Comparison of ENCODE assay signal across 18 cellular contexts in the genomic region with DNA sequence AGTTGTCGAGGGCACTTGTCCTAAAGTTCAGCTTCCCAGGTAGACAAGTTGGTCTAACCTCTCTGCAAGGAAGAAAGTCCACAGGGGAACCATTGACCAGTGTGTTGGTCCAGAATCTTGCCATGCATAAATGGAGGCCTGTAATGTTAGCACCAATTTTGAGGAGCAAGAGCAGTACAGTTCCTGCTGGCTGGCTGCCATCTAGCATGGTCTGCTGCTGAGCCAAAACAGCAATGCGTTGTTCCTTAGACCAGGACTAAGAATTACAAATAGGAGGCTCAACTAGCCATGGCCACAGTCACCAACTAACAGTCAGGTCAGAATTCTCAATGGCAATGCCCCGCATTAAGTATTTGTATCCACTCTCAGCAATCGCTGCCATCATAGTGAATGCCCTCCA.
DNase-seq lines count a peak whose midpoint lies in the region; ATAC-seq, FAIRE-seq and TF ChIP-seq lines count a peak whose summit lies in the region.
"Had no signal": no experiment of that assay in that cellular context is flagged by ENCODE, and none has a peak within 500 bp of the region (broad histone marks: within the 10 kb centered on the region; RNA-seq: fewer than 3 reads in every experiment).

No MANE protein-coding gene starts in this region.

- POLR2A ChIA-PET in HEK293 (lab: Yijun Ruan, JAX): no interaction called here

- H3K4me3 ChIP-seq in HEK293 (ENCODE audit: low read depth, low read length) (no peak overlapping the region), bronchial epithelial cell (ENCODE audit: low read depth, low read length) (no peak overlapping the region), right cardiac atrium (ENCODE audit: low read length) (no peak overlapping the region), stomach (no peak overlapping the region)

- TF ChIP-seq EP300 in stomach (IDR thresholded peaks at IDR 0.05): no peak

- intact Hi-C loops in right cardiac atrium (cut with DNase I) (no loop called here), stomach (cut with DNase I; ENCODE audit: low total_unique reads) (no loop called here)

- WGBS in right cardiac atrium: 78% methylated on average over 4 of the region's 4 CpGs
- 85 to 91% (median 86%) methylated on average over 4 of the region's 4 CpGs for WGBS in stomach, 5 donors

- H3K27me3 ChIP-seq in bronchial epithelial cell (ENCODE audit: control insufficient read depth, insufficient read depth, low read length) (no peaks in the 10 kb centered on the region), right cardiac atrium (ENCODE audit: control insufficient read depth, insufficient read depth) (no peaks in the 10 kb centered on the region), stomach (no peaks in the 10 kb centered on the region)

- H3K36me3 ChIP-seq in HEK293 (ENCODE audit: control insufficient read depth in 2 of 2, insufficient read depth in 1 of 2, low read length in 2 of 2) (peaks cover 2 to 7% of the 10 kb centered on the region in 2 experiments; a peak in 2 of 3 replicates), bronchial epithelial cell (ENCODE audit: control insufficient read depth, insufficient read depth, low read length) (no peaks in the 10 kb centered on the region), stomach (peaks cover 0 to 11% (median 4%) of the 10 kb centered on the region in 4 donors)

- H3K9me3 ChIP-seq in HEK293 (ENCODE audit: control insufficient read depth, insufficient read depth, low read depth, low read length) (no peaks in the 10 kb centered on the region), right cardiac atrium (ENCODE audit: control insufficient read depth, low read length) (no peaks in the 10 kb centered on the region), stomach (peaks cover 0 to 12% (median 7%) of the 10 kb centered on the region in 4 donors)

- peak; percentile 60 for FAIRE-seq in bronchial epithelial cell (lab: Jason Lieb, UNC)
- FAIRE-seq: H54 had no signal

- H3K27ac ChIP-seq in HEK293 (ENCODE audit: extremely low read depth, low read depth, low read length): no peak overlapping the region
- no peak overlapping the region for H3K27ac ChIP-seq in right cardiac atrium (ENCODE audit: low read length)
- H3K27ac ChIP-seq in substantia nigra (ENCODE audit: low read depth, low read length, poor library complexity, severe bottlenecking): peak overlapping the region; percentile 24
- no peak overlapping the region for H3K27ac ChIP-seq in stomach
- H3K27ac ChIP-seq: KMS-11 had no signal

- ATAC-seq in right cardiac atrium: peak in 1 of 2 donors; percentile 44

- CTCF ChIA-PET in HEK293 (lab: Yijun Ruan, JAX): interaction anchor here (0.7 kb wide), 2 partner anchors 116 to 1461 kb away, joined by 3 to 4 read pairs; no protein-coding TSS in a partner anchor

- TF ChIP-seq CTCF in HEK293 (tag by site-specific recombination; IDR thresholded peaks at IDR 0.05) (no peak), bronchial epithelial cell (IDR thresholded peaks at IDR 0.05; ENCODE audit: insufficient read depth, low read length, severe bottlenecking) (no peak), stomach (IDR thresholded peaks at IDR 0.05) (no peak)

- H3K4me1 ChIP-seq in HEK293 (ENCODE audit: control insufficient read depth, insufficient read depth, low read length) (0 out of 2 replicates have a peak, but pooled peaks cover 3% of the 10 kb centered on the region), right cardiac atrium (ENCODE audit: control insufficient read depth, insufficient read depth, low read length) (peaks cover 15% of the 10 kb centered on the region), stomach (peaks cover 0 to 26% (median 6%) of the 10 kb centered on the region in 4 donors)

- DNase-seq in bronchial epithelial cell (ENCODE audit: low read depth) (no peak), right cardiac atrium (peak in 2 of 3 donors; percentile 33 to 81), substantia nigra (lab: John Stamatoyannopoulos, UW) (peak in 4 of 49 donors; percentile 10 to 38 (median 24)), SW 1271 (lab: John Stamatoyannopoulos, UW) (no peak), activated gamma-delta T cell treated with Interleukin-2 at 50 U/mL for 16 hours (no peak), stomach (no peak)
- DNase-seq: ACHN, AML-193, DMS79, HFFc6, NCI-H1417 treated with DMSO at 0.1 percent for 48 hours, NCI-H187 treated with DMSO at 0.1 percent for 48 hours, NCI-H2227 treated with DMSO at 0.1 percent for 48 hours, NCI-H510A treated with DMSO at 0.1 percent for 48 hours, RPMI8226 had no signal

- no peak for TF ChIP-seq POLR2A in stomach (IDR thresholded peaks at IDR 0.05)

TF ChIP-seq in HEK293, 187 proteins besides CTCF, POLR2A, EP300 and RAD21:
- TF ChIP-seq ZNF658 (tag by site-specific recombination; IDR thresholded peaks at IDR 0.05) (no peak), ZNF133 (tag by site-specific recombination; IDR thresholded peaks at IDR 0.05) (peak; percentile 48; the same call in 1 of the 2 replicates), ZNF670 (tag by site-specific recombination; IDR thresholded peaks at IDR 0.05; ENCODE audit: low read depth) (no peak)
- TF ChIP-seq, protein P1, sequence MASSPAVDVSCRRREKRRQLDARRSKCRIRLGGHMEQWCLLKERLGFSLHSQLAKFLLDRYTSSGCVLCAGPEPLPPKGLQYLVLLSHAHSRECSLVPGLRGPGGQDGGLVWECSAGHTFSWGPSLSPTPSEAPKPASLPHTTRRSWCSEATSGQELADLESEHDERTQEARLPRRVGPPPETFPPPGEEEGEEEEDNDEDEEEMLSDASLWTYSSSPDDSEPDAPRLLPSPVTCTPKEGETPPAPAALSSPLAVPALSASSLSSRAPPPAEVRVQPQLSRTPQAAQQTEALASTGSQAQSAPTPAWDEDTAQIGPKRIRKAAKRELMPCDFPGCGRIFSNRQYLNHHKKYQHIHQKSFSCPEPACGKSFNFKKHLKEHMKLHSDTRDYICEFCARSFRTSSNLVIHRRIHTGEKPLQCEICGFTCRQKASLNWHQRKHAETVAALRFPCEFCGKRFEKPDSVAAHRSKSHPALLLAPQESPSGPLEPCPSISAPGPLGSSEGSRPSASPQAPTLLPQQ (tag by site-specific recombination; IDR thresholded peaks at IDR 0.05): no peak

Comparison
In these comparisons a context has a peak if more than half of its experiments do, and no peak if none do; other contexts are left out.
1. DNase-seq: peak in right cardiac atrium (2 of 3); none in bronchial epithelial cell (single experiment), SW 1271 (0 of 2), activated gamma-delta T cell treated with Interleukin-2 at 50 U/mL for 16 hours (single experiment) and stomach (single experiment).